10 cellular contexts compared by ENCODE assay signal in the genomic region with DNA sequence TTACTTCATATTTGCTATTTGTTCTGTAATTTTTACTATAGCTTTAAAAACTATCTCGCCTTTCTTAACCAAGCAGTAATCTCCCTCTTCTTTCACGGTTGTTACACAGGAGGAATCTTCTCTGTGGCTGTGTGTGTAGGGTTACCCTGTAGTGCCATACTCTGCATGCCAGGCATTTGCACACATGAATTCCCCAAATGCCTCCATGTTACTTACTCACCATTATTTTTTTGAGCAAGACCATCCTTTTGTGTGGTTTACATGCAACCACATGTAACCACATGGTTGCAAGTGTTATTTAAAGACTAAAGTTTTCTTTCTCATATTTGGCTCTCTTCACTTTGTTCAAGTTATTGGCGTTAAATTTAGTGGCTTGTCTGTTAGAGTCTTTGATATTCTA. TPM values are rescaled to one million over a fixed set of nuclear protein-coding genes. Genes with fewer than 3 reads are reported as not detected.
DNase-seq lines count a peak whose midpoint lies in the region; ATAC-seq lines count a peak whose summit lies in the region.
"Had no signal": no experiment of that assay in that cellular context is flagged by ENCODE, and none has a peak within 500 bp of the region (broad histone marks: within the 10 kb centered on the region; RNA-seq: fewer than 3 reads in every experiment).

No MANE protein-coding gene starts in this region.

- H3K27ac Mint-ChIP-seq in natural killer cell treated with Interleukin-12 subunit alpha and Interleukin-12 subunit beta and Interleukin-15 and Interleukin-18, amount 100 ng/mL, for 72 hours, result peak overlapping the region; percentile 6 to 14

- no peak overlapping the region for H3K4me3 ChIP-seq in MG63
- H3K4me3 ChIP-seq: vagina had no signal

- no peaks in the 10 kb centered on the region for H3K27me3 Mint-ChIP-seq in natural killer cell treated with Interleukin-12 subunit alpha and Interleukin-12 subunit beta and Interleukin-15 and Interleukin-18, amount 100 ng/mL, for 72 hours

- DNase-seq in MG63, result peak; percentile 41
- no peak for DNase-seq in natural killer cell treated with Interleukin-12 subunit alpha and Interleukin-12 subunit beta and Interleukin-15 and Interleukin-18, amount 100 ng/mL, for 72 hours (ENCODE audit: low spot score)
- DNase-seq in cardiac septum (ENCODE audit: low spot score), result no peak
- DNase-seq in activated gamma-delta T cell treated with Interleukin-2 at 50 U/mL for 16 hours, result no peak
- no peak for DNase-seq in T-helper 9 cell
- DNase-seq: NCI-H524 had no signal

- intact Hi-C loops in cardiac septum (cut with DNase I), result no loop called here

- no peaks in the 10 kb centered on the region for H3K9me3 Mint-ChIP-seq in natural killer cell treated with Interleukin-12 subunit alpha and Interleukin-12 subunit beta and Interleukin-15 and Interleukin-18, amount 100 ng/mL, for 72 hours

- H3K27me3 ChIP-seq in MG63, result no peaks in the 10 kb centered on the region
- H3K27me3 ChIP-seq: vagina had no signal

- H3K9me3 ChIP-seq in MG63, result no peaks in the 10 kb centered on the region
- H3K9me3 ChIP-seq: vagina had no signal

- peak overlapping the region; percentile 23 for H3K4me3 Mint-ChIP-seq in natural killer cell treated with Interleukin-12 subunit alpha and Interleukin-12 subunit beta and Interleukin-15 and Interleukin-18, amount 100 ng/mL, for 72 hours

- H3K36me3 Mint-ChIP-seq in natural killer cell treated with Interleukin-12 subunit alpha and Interleukin-12 subunit beta and Interleukin-15 and Interleukin-18, amount 100 ng/mL, for 72 hours, result no peaks in the 10 kb centered on the region

- H3K4me1 Mint-ChIP-seq in natural killer cell treated with Interleukin-12 subunit alpha and Interleukin-12 subunit beta and Interleukin-15 and Interleukin-18, amount 100 ng/mL, for 72 hours (ENCODE audit: low read depth in 2 of 2), result peaks cover 6 to 17% of the 10 kb centered on the region in 2 donors

- ATAC-seq in GM18907 (IDR thresholded peaks at IDR 0.05; ENCODE audit: unreplicated experiment) (peak; percentile 97), HG02610 (IDR thresholded peaks at IDR 0.05; ENCODE audit: unreplicated experiment) (peak; percentile 100)
- peak; percentile 91 to 98 for ATAC-seq in natural killer cell treated with Interleukin-12 subunit alpha and Interleukin-12 subunit beta and Interleukin-15 and Interleukin-18, amount 100 ng/mL, for 72 hours

- H3K36me3 ChIP-seq in MG63, result peaks cover 17% of the 10 kb centered on the region

RNA-seq across cellular contexts. Expression of a gene that starts 45.5 kb away (rescaled TPM):
- 21.1 and 26.4 TPM in 2 replicates for total RNA-seq in MG63 (2014; rRNA removed; shearing (Covaris generic); ENCODE audit: low replicate concordance)
- total RNA-seq in natural killer cell treated with Interleukin-12 subunit alpha and Interleukin-12 subunit beta and Interleukin-15 and Interleukin-18, amount 100 ng/mL, for 72 hours, result 10 to 100 TPM; 15.1 to 27.8 TPM
- 6.2 TPM for total RNA-seq in cardiac septum

RNA-seq across cellular contexts. Expression of a gene that starts 46.7 kb away (rescaled TPM):
- not detected in 2 replicates for total RNA-seq in MG63 (2014; rRNA removed; shearing (Covaris generic); ENCODE audit: low replicate concordance)
- not detected for total RNA-seq in natural killer cell treated with Interleukin-12 subunit alpha and Interleukin-12 subunit beta and Interleukin-15 and Interleukin-18, amount 100 ng/mL, for 72 hours
- total RNA-seq in cardiac septum, result 8.1 TPM
- total RNA-seq: frontal cortex had no signal
